1 cellular context compared by ENCODE assay signal in genomic region chr20:56842086-56842485, GRCh38.
TF ChIP-seq lines count a peak whose summit lies in the region.

No MANE protein-coding gene starts in this region.

TF ChIP-seq in HepG2, 621 proteins besides CTCF, POLR2A, EP300 and RAD21 (continued from another document):
- TF ChIP-seq UBTF (CRISPR knock-in tag; IDR thresholded peaks at IDR 0.05) (no peak), BCL3 (CRISPR knock-in tag; IDR thresholded peaks at IDR 0.05) (no peak), SRSF4 (IDR thresholded peaks at IDR 0.05; ENCODE audit: low read depth, low read length, poor library complexity, severe bottlenecking) (no peak), MEIS2 (CRISPR knock-in tag; IDR thresholded peaks at IDR 0.05) (no peak), ZNF264 (CRISPR knock-in tag; IDR thresholded peaks at IDR 0.05) (no peak), ZNF546 (CRISPR knock-in tag; conservative IDR thresholded peaks at IDR 0.05) (no peak), ZNF567 (CRISPR knock-in tag; IDR thresholded peaks at IDR 0.05; ENCODE audit: borderline replicate concordance) (no peak), MED13 (CRISPR knock-in tag; IDR thresholded peaks at IDR 0.05) (no peak), ZNF362 (CRISPR knock-in tag; IDR thresholded peaks at IDR 0.05; ENCODE audit: borderline replicate concordance) (no peak), TOE1 (CRISPR knock-in tag; IDR thresholded peaks at IDR 0.05) (no peak), CBX1 (IDR thresholded peaks at IDR 0.05; ENCODE audit: low read depth) (no peak), ZBTB37 (CRISPR knock-in tag; IDR thresholded peaks at IDR 0.05) (no peak), ELK4 (CRISPR knock-in tag; IDR thresholded peaks at IDR 0.05; ENCODE audit: borderline replicate concordance) (no peak), NFIC (IDR thresholded peaks at IDR 0.05; ENCODE audit: low read length) (no peak)
- TF ChIP-seq, protein P1, sequence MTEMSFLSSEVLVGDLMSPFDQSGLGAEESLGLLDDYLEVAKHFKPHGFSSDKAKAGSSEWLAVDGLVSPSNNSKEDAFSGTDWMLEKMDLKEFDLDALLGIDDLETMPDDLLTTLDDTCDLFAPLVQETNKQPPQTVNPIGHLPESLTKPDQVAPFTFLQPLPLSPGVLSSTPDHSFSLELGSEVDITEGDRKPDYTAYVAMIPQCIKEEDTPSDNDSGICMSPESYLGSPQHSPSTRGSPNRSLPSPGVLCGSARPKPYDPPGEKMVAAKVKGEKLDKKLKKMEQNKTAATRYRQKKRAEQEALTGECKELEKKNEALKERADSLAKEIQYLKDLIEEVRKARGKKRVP (CRISPR knock-in tag; IDR thresholded peaks at IDR 0.05): no peak
- TF ChIP-seq, protein P2, sequence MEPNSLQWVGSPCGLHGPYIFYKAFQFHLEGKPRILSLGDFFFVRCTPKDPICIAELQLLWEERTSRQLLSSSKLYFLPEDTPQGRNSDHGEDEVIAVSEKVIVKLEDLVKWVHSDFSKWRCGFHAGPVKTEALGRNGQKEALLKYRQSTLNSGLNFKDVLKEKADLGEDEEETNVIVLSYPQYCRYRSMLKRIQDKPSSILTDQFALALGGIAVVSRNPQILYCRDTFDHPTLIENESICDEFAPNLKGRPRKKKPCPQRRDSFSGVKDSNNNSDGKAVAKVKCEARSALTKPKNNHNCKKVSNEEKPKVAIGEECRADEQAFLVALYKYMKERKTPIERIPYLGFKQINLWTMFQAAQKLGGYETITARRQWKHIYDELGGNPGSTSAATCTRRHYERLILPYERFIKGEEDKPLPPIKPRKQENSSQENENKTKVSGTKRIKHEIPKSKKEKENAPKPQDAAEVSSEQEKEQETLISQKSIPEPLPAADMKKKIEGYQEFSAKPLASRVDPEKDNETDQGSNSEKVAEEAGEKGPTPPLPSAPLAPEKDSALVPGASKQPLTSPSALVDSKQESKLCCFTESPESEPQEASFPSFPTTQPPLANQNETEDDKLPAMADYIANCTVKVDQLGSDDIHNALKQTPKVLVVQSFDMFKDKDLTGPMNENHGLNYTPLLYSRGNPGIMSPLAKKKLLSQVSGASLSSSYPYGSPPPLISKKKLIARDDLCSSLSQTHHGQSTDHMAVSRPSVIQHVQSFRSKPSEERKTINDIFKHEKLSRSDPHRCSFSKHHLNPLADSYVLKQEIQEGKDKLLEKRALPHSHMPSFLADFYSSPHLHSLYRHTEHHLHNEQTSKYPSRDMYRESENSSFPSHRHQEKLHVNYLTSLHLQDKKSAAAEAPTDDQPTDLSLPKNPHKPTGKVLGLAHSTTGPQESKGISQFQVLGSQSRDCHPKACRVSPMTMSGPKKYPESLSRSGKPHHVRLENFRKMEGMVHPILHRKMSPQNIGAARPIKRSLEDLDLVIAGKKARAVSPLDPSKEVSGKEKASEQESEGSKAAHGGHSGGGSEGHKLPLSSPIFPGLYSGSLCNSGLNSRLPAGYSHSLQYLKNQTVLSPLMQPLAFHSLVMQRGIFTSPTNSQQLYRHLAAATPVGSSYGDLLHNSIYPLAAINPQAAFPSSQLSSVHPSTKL (CRISPR knock-in tag; IDR thresholded peaks at IDR 0.05): no peak
